In genomic region chr6:106145741-106146227, GRCh38 we compare ENCODE assay signal across 10 cellular contexts. TPM values are rescaled to one million over a fixed set of nuclear protein-coding genes. Genes with fewer than 3 reads are reported as not detected.
DNase-seq lines count a peak whose midpoint lies in the region; ATAC-seq and TF ChIP-seq lines count a peak whose summit lies in the region.
"Had no signal": no experiment of that assay in that cellular context is flagged by ENCODE, and none has a peak within 500 bp of the region (broad histone marks: within the 10 kb centered on the region; RNA-seq: fewer than 3 reads in every experiment).

No MANE protein-coding gene starts in this region.

- TF ChIP-seq POLR2A in GM19193 (IDR thresholded peaks at IDR 0.05; ENCODE audit: extremely low read depth, insufficient read depth, insufficient read length) = peak; percentile 19

- in situ Hi-C loops in Caki2 (cut with HindIII; ENCODE audit: low pct_unique_long_range_greater_than_20kb, low sequenced_read_pairs) = no loop called here

- ATAC-seq in HG03045 (IDR thresholded peaks at IDR 0.05; ENCODE audit: unreplicated experiment) (peak; percentile 37), GM18868 (IDR thresholded peaks at IDR 0.05; ENCODE audit: unreplicated experiment) (no peak)

- peak; percentile 53 for DNase-seq in Caki2 (ENCODE audit: low read depth)
- peak; percentile 64 for DNase-seq in activated CD8-positive, alpha-beta memory T cell treated with anti-CD3 and anti-CD28 coated beads, Interleukin-2, amount 50 U/mL, for 48 hours
- DNase-seq in activated gamma-delta T cell (lab: John Stamatoyannopoulos, UW) = no peak
- no peak for DNase-seq in SIG-M5 (lab: John Stamatoyannopoulos, UW)
- DNase-seq in NCI-H187 treated with DMSO at 0.1 percent for 48 hours (lab: John Stamatoyannopoulos, UW) = no peak
- DNase-seq: DMS 273 treated with DMSO at 0.1 percent for 48 hours, NCI-H2227 treated with DMSO at 0.1 percent for 48 hours had no signal

RNA-seq across cellular contexts. Expression of gene PRDM1, which starts 59.6 kb away (rescaled TPM):
- 0.37 and 1.1 TPM in 2 replicates for total RNA-seq in Caki2 (2014; rRNA removed; shearing (Covaris generic); ENCODE audit: low replicate concordance)

Comparison
In these comparisons a context has a peak if more than half of its experiments do, and no peak if none do; other contexts are left out.
1. DNase-seq: peak in Caki2 (single experiment) and activated CD8-positive, alpha-beta memory T cell treated with anti-CD3 and anti-CD28 coated beads, Interleukin-2, amount 50 U/mL, for 48 hours (single experiment); none in activated gamma-delta T cell (single experiment), SIG-M5 (single experiment) and NCI-H187 treated with DMSO at 0.1 percent for 48 hours (single experiment).